ENCODE assay signal across 37 cellular contexts in genomic region chr12:125135906-125136305, GRCh38. TPM values are rescaled to one million over a fixed set of nuclear protein-coding genes. Genes with fewer than 3 reads are reported as not detected.
"Had no signal": no experiment of that assay in that cellular context is flagged by ENCODE, and none has a peak within 500 bp of the region (broad histone marks: within the 10 kb centered on the region; RNA-seq: fewer than 3 reads in every experiment).

No MANE protein-coding gene starts in this region.

- H3K27me3 Mint-ChIP-seq: activated naive CD4-positive, alpha-beta T cell treated with anti-CD3 and anti-CD28 coated beads, Interleukin-2, amount 10 ng/mL, durations not matched to agents 7 days and 5 days; activated naive CD4-positive, alpha-beta T cell treated with anti-CD3 and anti-CD28 coated beads, Interleukin-2, amount 50 U/mL, for 24 hours; activated naive CD8-positive, alpha-beta T cell; activated naive CD8-positive, alpha-beta T cell treated with anti-CD3 and anti-CD28 coated beads for 36 hours; activated naive CD8-positive, alpha-beta T cell treated with anti-CD3 and anti-CD28 coated beads, Interleukin-2, amount 10 ng/mL, durations not matched to agents 7 days and 5 days; activated naive CD8-positive, alpha-beta T cell treated with anti-CD3 and anti-CD28 coated beads, Interleukin-2, amount 50 U/mL, for 24 hours; activated T-cell treated with anti-CD3 and anti-CD28 coated beads, Interleukin-2, amount 50 U/mL, for 24 hours; activated T-helper 17 cell treated with anti-CD3 and anti-CD28 coated beads, Interleukin-2, amount 50 U/mL, for 72 hours; central memory CD8-positive, alpha-beta T cell had no signal

- H3K27me3 ChIP-seq: adrenal gland, ascending aorta, body of pancreas, brain microvascular endothelial cell, breast epithelium, cardiac muscle cell had no signal

- H3K9me3 ChIP-seq: adrenal gland, ascending aorta, body of pancreas, breast epithelium had no signal

- H3K4me1 ChIP-seq: adrenal gland, ascending aorta, body of pancreas, breast epithelium had no signal

- ATAC-seq: activated naive CD4-positive, alpha-beta T cell treated with anti-CD3 and anti-CD28 coated beads, Interleukin-2, amount 50 U/mL, for 72 hours; activated naive CD8-positive, alpha-beta T cell treated with anti-CD3 and anti-CD28 coated beads, Interleukin-2, amount 50 U/mL, for 24 hours; activated T-cell treated with anti-CD3 and anti-CD28 coated beads, Interleukin-2, amount 50 U/mL, for 4 hours; activated T-cell treated with anti-CD3 and anti-CD28 coated beads, Interleukin-2, amount 50 U/mL, for 72 hours; activated T-helper 17 cell treated with anti-CD3 and anti-CD28 coated beads, Interleukin-2, amount 50 U/mL, for 72 hours; body of pancreas had no signal

- H3K4me3 ChIP-seq: adrenal gland, ascending aorta, body of pancreas, breast epithelium, cardiac muscle cell had no signal

- FAIRE-seq: astrocyte, bronchial epithelial cell, colon had no signal

- H3K27ac ChIP-seq: adrenal gland, ascending aorta, body of pancreas, brain microvascular endothelial cell, breast epithelium, cardiac muscle cell had no signal

- H3K36me3 Mint-ChIP-seq: activated naive CD4-positive, alpha-beta T cell treated with anti-CD3 and anti-CD28 coated beads, Interleukin-2, amount 10 ng/mL, durations not matched to agents 7 days and 5 days; activated naive CD4-positive, alpha-beta T cell treated with anti-CD3 and anti-CD28 coated beads, Interleukin-2, amount 50 U/mL, for 72 hours; activated naive CD8-positive, alpha-beta T cell treated with anti-CD3 and anti-CD28 coated beads for 36 hours; activated naive CD8-positive, alpha-beta T cell treated with anti-CD3 and anti-CD28 coated beads, Interleukin-2, amount 10 ng/mL, durations not matched to agents 7 days and 5 days had no signal

- DNase-seq: activated effector memory CD4-positive, alpha-beta T cell treated with anti-CD3 and anti-CD28 coated beads, Interleukin-2, amount 50 U/mL, for 16 hours; activated effector memory CD4-positive, alpha-beta T cell treated with Interleukin-2 at 50 U/mL for 16 hours; activated gamma-delta T cell; activated gamma-delta T cell treated with Interleukin-2 at 50 U/mL for 16 hours; activated naive CD4-positive, alpha-beta T cell; activated naive CD4-positive, alpha-beta T cell treated with anti-CD3 and anti-CD28 coated beads for 36 hours; activated naive CD4-positive, alpha-beta T cell treated with anti-CD3 and anti-CD28 coated beads, Interleukin-2, amount 10 ng/mL, durations not matched to agents 7 days and 5 days; activated naive CD4-positive, alpha-beta T cell treated with anti-CD3 and anti-CD28 coated beads, Interleukin-2, amount 50 U/mL, for 16 hours; activated naive CD4-positive, alpha-beta T cell treated with Interleukin-2 at 50 U/mL for 16 hours; activated naive CD8-positive, alpha-beta T cell treated with anti-CD3 and anti-CD28 coated beads for 36 hours; activated naive CD8-positive, alpha-beta T cell treated with anti-CD3 and anti-CD28 coated beads, Interleukin-2, amount 10 ng/mL, durations not matched to agents 7 days and 5 days; activated naive CD8-positive, alpha-beta T cell treated with anti-CD3 and anti-CD28 coated beads, Interleukin-2, amount 50 U/mL, for 24 hours; activated T-cell treated with anti-CD3 and anti-CD28 coated beads, Interleukin-2, amount 50 U/mL, for 24 hours; activated T-cell treated with anti-CD3 and anti-CD28 coated beads, Interleukin-2, amount 50 U/mL, for 4 hours; activated T-cell treated with anti-CD3 and anti-CD28 coated beads, Interleukin-2, amount 50 U/mL, for 48 hours; activated T-cell treated with anti-CD3 and anti-CD28 coated beads, Interleukin-2, amount 50 U/mL, for 72 hours; adrenal gland; amniotic stem cell; aorta; body of pancreas; brain microvascular endothelial cell; central memory CD4-positive, alpha-beta T cell; cerebellar nuclear complex had no signal

- H3K9me3 Mint-ChIP-seq: activated naive CD4-positive, alpha-beta T cell treated with anti-CD3 and anti-CD28 coated beads for 36 hours; activated naive CD4-positive, alpha-beta T cell treated with anti-CD3 and anti-CD28 coated beads, Interleukin-2, amount 10 ng/mL, durations not matched to agents 7 days and 5 days; activated naive CD4-positive, alpha-beta T cell treated with anti-CD3 and anti-CD28 coated beads, Interleukin-2, amount 50 U/mL, for 24 hours; activated naive CD4-positive, alpha-beta T cell treated with anti-CD3 and anti-CD28 coated beads, Interleukin-2, amount 50 U/mL, for 72 hours; activated naive CD8-positive, alpha-beta T cell treated with anti-CD3 and anti-CD28 coated beads for 36 hours; activated naive CD8-positive, alpha-beta T cell treated with anti-CD3 and anti-CD28 coated beads, Interleukin-2, amount 10 ng/mL, durations not matched to agents 7 days and 5 days; activated naive CD8-positive, alpha-beta T cell treated with anti-CD3 and anti-CD28 coated beads, Interleukin-2, amount 50 U/mL, for 24 hours; activated T-cell treated with anti-CD3 and anti-CD28 coated beads, Interleukin-2, amount 50 U/mL, for 24 hours; activated T-cell treated with anti-CD3 and anti-CD28 coated beads, Interleukin-2, amount 50 U/mL, for 4 hours; activated T-cell treated with anti-CD3 and anti-CD28 coated beads, Interleukin-2, amount 50 U/mL, for 72 hours; activated T-helper 1 cell treated with anti-CD3 and anti-CD28 coated beads, Interleukin-12 subunit alpha, Interleukin-12 subunit beta, Interleukin-2, Interleukin-4 antibody, amounts not matched to agents 30 ng/mL and 10 ng/mL and 1 ng/mL, durations not matched to agents 14 hours and 24 hours and 36 hours; activated T-helper 17 cell treated with anti-CD3 and anti-CD28 coated beads, Interleukin-2, amount 50 U/mL, for 72 hours; activated T-helper 2 cell treated with anti-CD3 and anti-CD28 coated beads, Interferon-gamma antibody, Interleukin-2, Interleukin-4, amounts not matched to agents 10 μg/mL and 5 μg/mL and 100 μg/mL, durations not matched to agents 14 hours and 24 hours and 36 hours; central memory CD8-positive, alpha-beta T cell had no signal

- H3K4me3 Mint-ChIP-seq: activated naive CD4-positive, alpha-beta T cell treated with anti-CD3 and anti-CD28 coated beads for 36 hours; activated naive CD4-positive, alpha-beta T cell treated with anti-CD3 and anti-CD28 coated beads, Interleukin-2, amount 10 ng/mL, durations not matched to agents 7 days and 5 days; activated naive CD4-positive, alpha-beta T cell treated with anti-CD3 and anti-CD28 coated beads, Interleukin-2, amount 50 U/mL, for 24 hours; activated naive CD8-positive, alpha-beta T cell; activated naive CD8-positive, alpha-beta T cell treated with anti-CD3 and anti-CD28 coated beads for 36 hours; activated naive CD8-positive, alpha-beta T cell treated with anti-CD3 and anti-CD28 coated beads, Interleukin-2, amount 10 ng/mL, durations not matched to agents 7 days and 5 days; activated naive CD8-positive, alpha-beta T cell treated with anti-CD3 and anti-CD28 coated beads, Interleukin-2, amount 50 U/mL, for 24 hours; activated T-cell treated with anti-CD3 and anti-CD28 coated beads, Interleukin-2, amount 50 U/mL, for 24 hours; activated T-cell treated with anti-CD3 and anti-CD28 coated beads, Interleukin-2, amount 50 U/mL, for 4 hours; activated T-cell treated with anti-CD3 and anti-CD28 coated beads, Interleukin-2, amount 50 U/mL, for 72 hours; activated T-helper 1 cell treated with anti-CD3 and anti-CD28 coated beads, Interleukin-12 subunit alpha, Interleukin-12 subunit beta, Interleukin-2, Interleukin-4 antibody, amounts not matched to agents 30 ng/mL and 10 ng/mL and 1 ng/mL, durations not matched to agents 14 hours and 24 hours and 36 hours; activated T-helper 17 cell treated with anti-CD3 and anti-CD28 coated beads, Interleukin-2, amount 50 U/mL, for 72 hours; brain; central memory CD8-positive, alpha-beta T cell had no signal

- H3K4me1 Mint-ChIP-seq: activated naive CD4-positive, alpha-beta T cell treated with anti-CD3 and anti-CD28 coated beads, Interleukin-2, amount 10 ng/mL, durations not matched to agents 7 days and 5 days; activated naive CD4-positive, alpha-beta T cell treated with anti-CD3 and anti-CD28 coated beads, Interleukin-2, amount 50 U/mL, for 24 hours; activated naive CD8-positive, alpha-beta T cell treated with anti-CD3 and anti-CD28 coated beads for 36 hours; activated naive CD8-positive, alpha-beta T cell treated with anti-CD3 and anti-CD28 coated beads, Interleukin-2, amount 10 ng/mL, durations not matched to agents 7 days and 5 days; activated naive CD8-positive, alpha-beta T cell treated with anti-CD3 and anti-CD28 coated beads, Interleukin-2, amount 50 U/mL, for 24 hours; activated T-helper 17 cell treated with anti-CD3 and anti-CD28 coated beads, Interleukin-2, amount 50 U/mL, for 72 hours; central memory CD8-positive, alpha-beta T cell had no signal

- H3K27ac Mint-ChIP-seq: activated naive CD4-positive, alpha-beta T cell treated with anti-CD3 and anti-CD28 coated beads for 36 hours; activated naive CD4-positive, alpha-beta T cell treated with anti-CD3 and anti-CD28 coated beads, Interleukin-2, amount 10 ng/mL, durations not matched to agents 7 days and 5 days; activated naive CD4-positive, alpha-beta T cell treated with anti-CD3 and anti-CD28 coated beads, Interleukin-2, amount 50 U/mL, for 24 hours; activated naive CD8-positive, alpha-beta T cell; activated naive CD8-positive, alpha-beta T cell treated with anti-CD3 and anti-CD28 coated beads for 36 hours; activated naive CD8-positive, alpha-beta T cell treated with anti-CD3 and anti-CD28 coated beads, Interleukin-2, amount 10 ng/mL, durations not matched to agents 7 days and 5 days; activated naive CD8-positive, alpha-beta T cell treated with anti-CD3 and anti-CD28 coated beads, Interleukin-2, amount 50 U/mL, for 24 hours; activated T-cell treated with anti-CD3 and anti-CD28 coated beads, Interleukin-2, amount 50 U/mL, for 24 hours; activated T-cell treated with anti-CD3 and anti-CD28 coated beads, Interleukin-2, amount 50 U/mL, for 72 hours; activated T-helper 1 cell treated with anti-CD3 and anti-CD28 coated beads, Interleukin-12 subunit alpha, Interleukin-12 subunit beta, Interleukin-2, Interleukin-4 antibody, amounts not matched to agents 30 ng/mL and 10 ng/mL and 1 ng/mL, durations not matched to agents 14 hours and 24 hours and 36 hours; activated T-helper 17 cell treated with anti-CD3 and anti-CD28 coated beads, Interleukin-2, amount 50 U/mL, for 72 hours; activated T-helper 2 cell treated with anti-CD3 and anti-CD28 coated beads, Interferon-gamma antibody, Interleukin-2, Interleukin-4, amounts not matched to agents 10 μg/mL and 5 μg/mL and 100 μg/mL, durations not matched to agents 14 hours and 24 hours and 36 hours had no signal

- H3K36me3 ChIP-seq: adrenal gland, breast epithelium had no signal

RNA-seq across cellular contexts. Expression of gene TMEM132B, which starts 50.3 kb away (rescaled TPM):
- total RNA-seq: activated naive CD4-positive, alpha-beta T cell treated with anti-CD3 and anti-CD28 coated beads for 36 hours; activated naive CD4-positive, alpha-beta T cell treated with anti-CD3 and anti-CD28 coated beads, Interleukin-2, amount 50 U/mL, for 72 hours; activated naive CD8-positive, alpha-beta T cell treated with anti-CD3 and anti-CD28 coated beads for 36 hours; activated naive CD8-positive, alpha-beta T cell treated with anti-CD3 and anti-CD28 coated beads, Interleukin-2, amount 10 ng/mL, durations not matched to agents 7 days and 5 days; activated T-cell treated with anti-CD3 and anti-CD28 coated beads, Interleukin-2, amount 50 U/mL, for 72 hours; activated T-helper 1 cell treated with anti-CD3 and anti-CD28 coated beads, Interleukin-12 subunit alpha, Interleukin-12 subunit beta, Interleukin-2, Interleukin-4 antibody, amounts not matched to agents 30 ng/mL and 10 ng/mL and 1 ng/mL, durations not matched to agents 14 hours and 24 hours and 36 hours; activated T-helper 17 cell treated with anti-CD3 and anti-CD28 coated beads, Interleukin-2, amount 50 U/mL, for 72 hours; activated T-helper 2 cell treated with anti-CD3 and anti-CD28 coated beads, Interferon-gamma antibody, Interleukin-2, Interleukin-4, amounts not matched to agents 10 μg/mL and 5 μg/mL and 100 μg/mL, durations not matched to agents 14 hours and 24 hours and 36 hours had no signal
